In genomic region chr17:38464723-38465419, GRCh38 we compare ENCODE assay signal across 8 cellular contexts. TPM values are rescaled to one million over a fixed set of nuclear protein-coding genes. Genes with fewer than 3 reads are reported as not detected.
DNase-seq lines count a peak whose midpoint lies in the region; ATAC-seq and TF ChIP-seq lines count a peak whose summit lies in the region.
"Had no signal": no experiment of that assay in that cellular context is flagged by ENCODE, and none has a peak within 500 bp of the region (broad histone marks: within the 10 kb centered on the region; RNA-seq: fewer than 3 reads in every experiment).

No MANE protein-coding gene starts in this region.

- TF ChIP-seq CTCF in left ventricle myocardium inferior (IDR thresholded peaks at IDR 0.05; ENCODE audit: borderline replicate concordance) (no peak), retinal pigment epithelial cell (conservative IDR thresholded peaks at IDR 0.05; ENCODE audit: low read depth, low read length) (no peak)

- H3K27ac ChIP-seq in angular gyrus (ENCODE audit: low read depth, low read length): peak overlapping the region; percentile 84
- H3K27ac ChIP-seq in left ventricle myocardium inferior (replicated peaks): peak overlapping the region; percentile 95

- H3K9me3 ChIP-seq in left ventricle myocardium inferior (replicated peaks): no peaks in the 10 kb centered on the region

- H3K27ac Mint-ChIP-seq in activated CD4-positive, alpha-beta T cell treated with anti-CD3 and anti-CD28 coated beads for 36 hours: no peak overlapping the region
- no peak overlapping the region for H3K27ac Mint-ChIP-seq in activated CD8-positive, alpha-beta memory T cell treated with anti-CD3 and anti-CD28 coated beads, Interleukin-2, amount 10 ng/mL, durations not matched to agents 7 days and 5 days
- H3K27ac Mint-ChIP-seq: T-helper 1 cell treated with Interleukin-12 subunit alpha and Interleukin-12 subunit beta and Interleukin-4 antibody, amounts not matched to agents 30 μg/mL and 1 μg/mL, for 36 hours had no signal

- H3K4me3 Mint-ChIP-seq in activated CD4-positive, alpha-beta T cell treated with anti-CD3 and anti-CD28 coated beads for 36 hours: no peak overlapping the region
- H3K4me3 Mint-ChIP-seq in activated CD8-positive, alpha-beta memory T cell treated with anti-CD3 and anti-CD28 coated beads, Interleukin-2, amount 10 ng/mL, durations not matched to agents 7 days and 5 days: no peak overlapping the region
- H3K4me3 Mint-ChIP-seq: T-helper 1 cell treated with Interleukin-12 subunit alpha and Interleukin-12 subunit beta and Interleukin-4 antibody, amounts not matched to agents 30 μg/mL and 1 μg/mL, for 36 hours had no signal

- peaks cover 58% of the 10 kb centered on the region for H3K36me3 ChIP-seq in left ventricle myocardium inferior

- H3K4me3 ChIP-seq in left ventricle myocardium inferior (peak overlapping the region; percentile 67), retinal pigment epithelial cell (ENCODE audit: low read length) (peak overlapping the region; percentile 55)

- H3K4me1 ChIP-seq in left ventricle myocardium inferior: peaks cover 100% of the 10 kb centered on the region

- CTCF ChIA-PET in activated CD4-positive, alpha-beta T cell treated with anti-CD3 and anti-CD28 coated beads for 36 hours (lab: Charles Lee): interaction anchor here (1.6 kb wide), 1 partner anchor 25 kb away, joined by 3 read pairs; no protein-coding TSS in a partner anchor
- CTCF ChIA-PET in activated CD8-positive, alpha-beta memory T cell treated with anti-CD3 and anti-CD28 coated beads, Interleukin-2, amount 10 ng/mL, durations not matched to agents 7 days and 5 days (lab: Charles Lee): no interaction called here

- no peaks in the 10 kb centered on the region for H3K27me3 Mint-ChIP-seq in activated CD4-positive, alpha-beta T cell treated with anti-CD3 and anti-CD28 coated beads for 36 hours
- H3K27me3 Mint-ChIP-seq in activated CD8-positive, alpha-beta memory T cell treated with anti-CD3 and anti-CD28 coated beads, Interleukin-2, amount 10 ng/mL, durations not matched to agents 7 days and 5 days: no peaks in the 10 kb centered on the region

- no peaks in the 10 kb centered on the region for H3K36me3 Mint-ChIP-seq in activated CD4-positive, alpha-beta T cell treated with anti-CD3 and anti-CD28 coated beads for 36 hours (ENCODE audit: low read depth)
- no peaks in the 10 kb centered on the region for H3K36me3 Mint-ChIP-seq in activated CD8-positive, alpha-beta memory T cell treated with anti-CD3 and anti-CD28 coated beads, Interleukin-2, amount 10 ng/mL, durations not matched to agents 7 days and 5 days

- H3K27me3 ChIP-seq in left ventricle myocardium inferior (ENCODE audit: low read depth): no peaks in the 10 kb centered on the region

- intact Hi-C loops in left ventricle myocardium inferior (cut with micrococcal nuclease): no loop called here
- intact Hi-C loops in activated CD4-positive, alpha-beta T cell treated with anti-CD3 and anti-CD28 coated beads for 36 hours (cut with DNase I, micrococcal nuclease): no loop called here

- POLR2A ChIA-PET in activated CD4-positive, alpha-beta T cell treated with anti-CD3 and anti-CD28 coated beads for 36 hours (lab: Charles Lee): no interaction called here

- H3K9me3 Mint-ChIP-seq in activated CD4-positive, alpha-beta T cell treated with anti-CD3 and anti-CD28 coated beads for 36 hours (ENCODE audit: low read depth): no peaks in the 10 kb centered on the region
- no peaks in the 10 kb centered on the region for H3K9me3 Mint-ChIP-seq in activated CD8-positive, alpha-beta memory T cell treated with anti-CD3 and anti-CD28 coated beads, Interleukin-2, amount 10 ng/mL, durations not matched to agents 7 days and 5 days (ENCODE audit: low read depth)
- H3K9me3 Mint-ChIP-seq: T-helper 1 cell treated with Interleukin-12 subunit alpha and Interleukin-12 subunit beta and Interleukin-4 antibody, amounts not matched to agents 30 μg/mL and 1 μg/mL, for 36 hours had no signal

- no peaks in the 10 kb centered on the region for H3K4me1 Mint-ChIP-seq in activated CD4-positive, alpha-beta T cell treated with anti-CD3 and anti-CD28 coated beads for 36 hours
- no peaks in the 10 kb centered on the region for H3K4me1 Mint-ChIP-seq in activated CD8-positive, alpha-beta memory T cell treated with anti-CD3 and anti-CD28 coated beads, Interleukin-2, amount 10 ng/mL, durations not matched to agents 7 days and 5 days

- ATAC-seq in activated CD4-positive, alpha-beta T cell treated with anti-CD3 and anti-CD28 coated beads for 36 hours: no peak
- ATAC-seq in GM18502 (IDR thresholded peaks at IDR 0.05; ENCODE audit: poor library complexity, unreplicated experiment): no peak
- no peak for ATAC-seq in activated CD8-positive, alpha-beta memory T cell treated with anti-CD3 and anti-CD28 coated beads, Interleukin-2, amount 10 ng/mL, durations not matched to agents 7 days and 5 days

- DNase-seq in HS-27A (ENCODE audit: low read depth) (peak; percentile 64), left ventricle myocardium inferior (peak; percentile 84), retinal pigment epithelial cell (ENCODE audit: low read depth) (peak; percentile 93)
- no peak for DNase-seq in activated CD4-positive, alpha-beta T cell treated with anti-CD3 and anti-CD28 coated beads for 36 hours
- no peak for DNase-seq in activated CD8-positive, alpha-beta memory T cell treated with anti-CD3 and anti-CD28 coated beads, Interleukin-2, amount 10 ng/mL, durations not matched to agents 7 days and 5 days

RNA-seq across cellular contexts. Expression of gene ARHGAP23, which starts 36.6 kb away (rescaled TPM):
- 60.8 TPM for total RNA-seq in left ventricle myocardium inferior
- under 1 TPM; 0.55 to 0.86 TPM for total RNA-seq in activated CD4-positive, alpha-beta T cell treated with anti-CD3 and anti-CD28 coated beads for 36 hours
- total RNA-seq in activated CD8-positive, alpha-beta memory T cell treated with anti-CD3 and anti-CD28 coated beads, Interleukin-2, amount 10 ng/mL, durations not matched to agents 7 days and 5 days: under 1 TPM in 1 of 2 experiments, not detected in 1; 0.40 TPM

Comparison
In these comparisons a context has a peak if more than half of its experiments do, and no peak if none do; other contexts are left out.
1. DNase-seq: peak in HS-27A (single experiment), left ventricle myocardium inferior (single experiment) and retinal pigment epithelial cell (single experiment); none in activated CD4-positive, alpha-beta T cell treated with anti-CD3 and anti-CD28 coated beads for 36 hours (single experiment) and activated CD8-positive, alpha-beta memory T cell treated with anti-CD3 and anti-CD28 coated beads, Interleukin-2, amount 10 ng/mL, durations not matched to agents 7 days and 5 days (single experiment).
2. RNA of gene ARHGAP23, which starts 36.6 kb away (total RNA-seq): 60.8 TPM in left ventricle myocardium inferior (single experiment); 0.55 to 0.86 TPM in activated CD4-positive, alpha-beta T cell treated with anti-CD3 and anti-CD28 coated beads for 36 hours and 0.40 TPM in activated CD8-positive, alpha-beta memory T cell treated with anti-CD3 and anti-CD28 coated beads, Interleukin-2, amount 10 ng/mL, durations not matched to agents 7 days and 5 days; every median in the first group is over 10 times any median in the second.